Comparison of ENCODE assay signal across 1 cellular context in genomic region chr2:196177124-196177523, GRCh38.
TF ChIP-seq lines count a peak whose summit lies in the region.

No MANE protein-coding gene starts in this region.

TF ChIP-seq in K562, 482 proteins besides CTCF, POLR2A, EP300 and RAD21 (continued from another document and continues in another):
- TF ChIP-seq CEBPG (CRISPR knock-in tag; IDR thresholded peaks at IDR 0.05) (no peak), CEBPG (tag; conservative IDR thresholded peaks at IDR 0.05 in 1 of 2, IDR thresholded peaks at IDR 0.05 in 1 of 2) (no peak), SFPQ (IDR thresholded peaks at IDR 0.05; ENCODE audit: low read depth, low read length) (no peak), TAF7 (tag; IDR thresholded peaks at IDR 0.05) (no peak), BCL6 (CRISPR knock-in tag; IDR thresholded peaks at IDR 0.05) (no peak), STAT5A (IDR thresholded peaks at IDR 0.05; ENCODE audit: borderline replicate concordance, low read length) (peak; percentile 76), HOXB6 (CRISPR knock-in tag; IDR thresholded peaks at IDR 0.05; ENCODE audit: borderline replicate concordance) (no peak), TEAD1 (CRISPR knock-in tag; IDR thresholded peaks at IDR 0.05) (no peak), ELF1 (tag; IDR thresholded peaks at IDR 0.05) (no peak; the same call in 1 of the 2 replicates), GTF2A2 (tag; IDR thresholded peaks at IDR 0.05) (no peak), NR1H2 (CRISPR knock-in tag; IDR thresholded peaks at IDR 0.05) (no peak), ZNF174 (CRISPR knock-in tag; IDR thresholded peaks at IDR 0.05) (no peak), PHB2 (IDR thresholded peaks at IDR 0.05; ENCODE audit: low read depth) (no peak; the same call in 1 of the 2 replicates), ZNF699 (CRISPR knock-in tag; IDR thresholded peaks at IDR 0.05; ENCODE audit: insufficient replicate concordance) (no peak), TCF3 (CRISPR knock-in tag; IDR thresholded peaks at IDR 0.05) (peak; percentile 89), PML (IDR thresholded peaks at IDR 0.05; ENCODE audit: low read length) (peak; percentile 76), ZNF398 (CRISPR knock-in tag; IDR thresholded peaks at IDR 0.05) (no peak), ARID1B (IDR thresholded peaks at IDR 0.05) (peak; percentile 93), SOX6 (IDR thresholded peaks at IDR 0.05) (peak; percentile 41; the same call in 1 of the 2 replicates), ZNF239 (CRISPR knock-in tag; IDR thresholded peaks at IDR 0.05) (no peak), ZFP36 (IDR thresholded peaks at IDR 0.05; ENCODE audit: low read depth, low read length, partially characterized antibody) (no peak), ZSCAN29 (IDR thresholded peaks at IDR 0.05) (no peak), HDAC3 (IDR thresholded peaks at IDR 0.05; ENCODE audit: borderline replicate concordance, partially characterized antibody) (no peak), JUN (IDR thresholded peaks at IDR 0.05; ENCODE audit: borderline replicate concordance, low read depth, low read length) (no peak), JUN (CRISPR knock-in tag; IDR thresholded peaks at IDR 0.05; ENCODE audit: borderline replicate concordance) (no peak), ZNF121 (CRISPR knock-in tag; conservative IDR thresholded peaks at IDR 0.05) (no peak), ARID3A (IDR thresholded peaks at IDR 0.05; ENCODE audit: borderline replicate concordance, low read depth, low read length) (0 out of 2 replicates have a peak, but pooled peaks have one; percentile 52), LEF1 (IDR thresholded peaks at IDR 0.05) (0 out of 2 replicates have a peak, but pooled peaks have one; percentile 20), RBM39 (optimal IDR thresholded peaks at IDR 0.05; ENCODE audit: low read depth, low read length) (no peak), ZNF384 (IDR thresholded peaks at IDR 0.05; ENCODE audit: low read depth, low read length) (no peak), KLF16 (IDR thresholded peaks at IDR 0.05) (peak; percentile 83), EWSR1 (IDR thresholded peaks at IDR 0.05; ENCODE audit: borderline replicate concordance, low read depth, partially characterized antibody) (no peak), DDX20 (tag; IDR thresholded peaks at IDR 0.05; ENCODE audit: low read depth) (no peak), ZNF764 (CRISPR knock-in tag; IDR thresholded peaks at IDR 0.05; ENCODE audit: low read depth) (no peak), ZNF124 (CRISPR knock-in tag; IDR thresholded peaks at IDR 0.05) (no peak), MNT (conservative IDR thresholded peaks at IDR 0.05) (no peak), POU5F1 (IDR thresholded peaks at IDR 0.05; ENCODE audit: borderline replicate concordance, low read depth, low read length, partially characterized antibody) (no peak), SMARCE1 (IDR thresholded peaks at IDR 0.05) (peak; percentile 87), FOXA1 (IDR thresholded peaks at IDR 0.05; ENCODE audit: borderline replicate concordance) (no peak), RBM22 (IDR thresholded peaks at IDR 0.05; ENCODE audit: low read depth, low read length, poor library complexity, severe bottlenecking) (no peak), CBX3 (IDR thresholded peaks at IDR 0.05; ENCODE audit: borderline replicate concordance in 1 of 2, low read length in 2 of 2) (peak in 1 of 2 experiments; percentile 54; a peak in 1 of 3 replicates), SIN3A (IDR thresholded peaks at IDR 0.05; ENCODE audit: borderline replicate concordance in 2 of 2, control insufficient read depth in 1 of 2, low read depth in 2 of 2, low read length in 2 of 2) (no peak), RBM17 (IDR thresholded peaks at IDR 0.05; ENCODE audit: borderline replicate concordance, low read depth, low read length) (no peak), SMARCA4 (IDR thresholded peaks at IDR 0.05) (peak; percentile 86), CBX2 (IDR thresholded peaks at IDR 0.05; ENCODE audit: insufficient read depth, low read length, poor library complexity, severe bottlenecking) (no peak), LARP7 (IDR thresholded peaks at IDR 0.05) (no peak), ZNF408 (CRISPR knock-in tag; IDR thresholded peaks at IDR 0.05; ENCODE audit: low read depth) (no peak), MEIS2 (IDR thresholded peaks at IDR 0.05; ENCODE audit: partially characterized antibody) (peak; percentile 63)
- TF ChIP-seq, protein P1, sequence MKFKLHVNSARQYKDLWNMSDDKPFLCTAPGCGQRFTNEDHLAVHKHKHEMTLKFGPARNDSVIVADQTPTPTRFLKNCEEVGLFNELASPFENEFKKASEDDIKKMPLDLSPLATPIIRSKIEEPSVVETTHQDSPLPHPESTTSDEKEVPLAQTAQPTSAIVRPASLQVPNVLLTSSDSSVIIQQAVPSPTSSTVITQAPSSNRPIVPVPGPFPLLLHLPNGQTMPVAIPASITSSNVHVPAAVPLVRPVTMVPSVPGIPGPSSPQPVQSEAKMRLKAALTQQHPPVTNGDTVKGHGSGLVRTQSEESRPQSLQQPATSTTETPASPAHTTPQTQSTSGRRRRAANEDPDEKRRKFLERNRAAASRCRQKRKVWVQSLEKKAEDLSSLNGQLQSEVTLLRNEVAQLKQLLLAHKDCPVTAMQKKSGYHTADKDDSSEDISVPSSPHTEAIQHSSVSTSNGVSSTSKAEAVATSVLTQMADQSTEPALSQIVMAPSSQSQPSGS (CRISPR knock-in tag; IDR thresholded peaks at IDR 0.05), result no peak
- TF ChIP-seq, protein P2, sequence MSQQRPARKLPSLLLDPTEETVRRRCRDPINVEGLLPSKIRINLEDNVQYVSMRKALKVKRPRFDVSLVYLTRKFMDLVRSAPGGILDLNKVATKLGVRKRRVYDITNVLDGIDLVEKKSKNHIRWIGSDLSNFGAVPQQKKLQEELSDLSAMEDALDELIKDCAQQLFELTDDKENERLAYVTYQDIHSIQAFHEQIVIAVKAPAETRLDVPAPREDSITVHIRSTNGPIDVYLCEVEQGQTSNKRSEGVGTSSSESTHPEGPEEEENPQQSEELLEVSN (IDR thresholded peaks at IDR 0.05; ENCODE audit: borderline replicate concordance in 1 of 2, extremely low read depth in 1 of 2, insufficient read depth in 1 of 2, insufficient read length in 1 of 2, low read depth in 1 of 2, low read length in 1 of 2, poor library complexity in 1 of 2, severe bottlenecking in 1 of 2), result no peak
- TF ChIP-seq, protein P3, sequence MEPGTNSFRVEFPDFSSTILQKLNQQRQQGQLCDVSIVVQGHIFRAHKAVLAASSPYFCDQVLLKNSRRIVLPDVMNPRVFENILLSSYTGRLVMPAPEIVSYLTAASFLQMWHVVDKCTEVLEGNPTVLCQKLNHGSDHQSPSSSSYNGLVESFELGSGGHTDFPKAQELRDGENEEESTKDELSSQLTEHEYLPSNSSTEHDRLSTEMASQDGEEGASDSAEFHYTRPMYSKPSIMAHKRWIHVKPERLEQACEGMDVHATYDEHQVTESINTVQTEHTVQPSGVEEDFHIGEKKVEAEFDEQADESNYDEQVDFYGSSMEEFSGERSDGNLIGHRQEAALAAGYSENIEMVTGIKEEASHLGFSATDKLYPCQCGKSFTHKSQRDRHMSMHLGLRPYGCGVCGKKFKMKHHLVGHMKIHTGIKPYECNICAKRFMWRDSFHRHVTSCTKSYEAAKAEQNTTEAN (CRISPR knock-in tag; IDR thresholded peaks at IDR 0.05), result no peak
- TF ChIP-seq, protein P4, sequence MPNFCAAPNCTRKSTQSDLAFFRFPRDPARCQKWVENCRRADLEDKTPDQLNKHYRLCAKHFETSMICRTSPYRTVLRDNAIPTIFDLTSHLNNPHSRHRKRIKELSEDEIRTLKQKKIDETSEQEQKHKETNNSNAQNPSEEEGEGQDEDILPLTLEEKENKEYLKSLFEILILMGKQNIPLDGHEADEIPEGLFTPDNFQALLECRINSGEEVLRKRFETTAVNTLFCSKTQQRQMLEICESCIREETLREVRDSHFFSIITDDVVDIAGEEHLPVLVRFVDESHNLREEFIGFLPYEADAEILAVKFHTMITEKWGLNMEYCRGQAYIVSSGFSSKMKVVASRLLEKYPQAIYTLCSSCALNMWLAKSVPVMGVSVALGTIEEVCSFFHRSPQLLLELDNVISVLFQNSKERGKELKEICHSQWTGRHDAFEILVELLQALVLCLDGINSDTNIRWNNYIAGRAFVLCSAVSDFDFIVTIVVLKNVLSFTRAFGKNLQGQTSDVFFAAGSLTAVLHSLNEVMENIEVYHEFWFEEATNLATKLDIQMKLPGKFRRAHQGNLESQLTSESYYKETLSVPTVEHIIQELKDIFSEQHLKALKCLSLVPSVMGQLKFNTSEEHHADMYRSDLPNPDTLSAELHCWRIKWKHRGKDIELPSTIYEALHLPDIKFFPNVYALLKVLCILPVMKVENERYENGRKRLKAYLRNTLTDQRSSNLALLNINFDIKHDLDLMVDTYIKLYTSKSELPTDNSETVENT (CRISPR knock-in tag; IDR thresholded peaks at IDR 0.05), result no peak
- TF ChIP-seq, protein P5, sequence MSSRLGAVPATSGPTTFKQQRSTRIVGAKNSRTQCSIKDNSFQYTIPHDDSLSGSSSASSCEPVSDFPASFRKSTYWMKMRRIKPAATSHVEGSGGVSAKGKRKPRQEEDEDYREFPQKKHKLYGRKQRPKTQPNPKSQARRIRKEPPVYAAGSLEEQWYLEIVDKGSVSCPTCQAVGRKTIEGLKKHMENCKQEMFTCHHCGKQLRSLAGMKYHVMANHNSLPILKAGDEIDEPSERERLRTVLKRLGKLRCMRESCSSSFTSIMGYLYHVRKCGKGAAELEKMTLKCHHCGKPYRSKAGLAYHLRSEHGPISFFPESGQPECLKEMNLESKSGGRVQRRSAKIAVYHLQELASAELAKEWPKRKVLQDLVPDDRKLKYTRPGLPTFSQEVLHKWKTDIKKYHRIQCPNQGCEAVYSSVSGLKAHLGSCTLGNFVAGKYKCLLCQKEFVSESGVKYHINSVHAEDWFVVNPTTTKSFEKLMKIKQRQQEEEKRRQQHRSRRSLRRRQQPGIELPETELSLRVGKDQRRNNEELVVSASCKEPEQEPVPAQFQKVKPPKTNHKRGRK (tag; IDR thresholded peaks at IDR 0.05), result no peak
- TF ChIP-seq, protein P6, sequence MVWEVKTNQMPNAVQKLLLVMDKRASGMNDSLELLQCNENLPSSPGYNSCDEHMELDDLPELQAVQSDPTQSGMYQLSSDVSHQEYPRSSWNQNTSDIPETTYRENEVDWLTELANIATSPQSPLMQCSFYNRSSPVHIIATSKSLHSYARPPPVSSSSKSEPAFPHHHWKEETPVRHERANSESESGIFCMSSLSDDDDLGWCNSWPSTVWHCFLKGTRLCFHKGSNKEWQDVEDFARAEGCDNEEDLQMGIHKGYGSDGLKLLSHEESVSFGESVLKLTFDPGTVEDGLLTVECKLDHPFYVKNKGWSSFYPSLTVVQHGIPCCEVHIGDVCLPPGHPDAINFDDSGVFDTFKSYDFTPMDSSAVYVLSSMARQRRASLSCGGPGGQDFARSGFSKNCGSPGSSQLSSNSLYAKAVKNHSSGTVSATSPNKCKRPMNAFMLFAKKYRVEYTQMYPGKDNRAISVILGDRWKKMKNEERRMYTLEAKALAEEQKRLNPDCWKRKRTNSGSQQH (CRISPR knock-in tag; IDR thresholded peaks at IDR 0.05), result no peak
